ENCODE assay signal across 9 cellular contexts in the genomic region with DNA sequence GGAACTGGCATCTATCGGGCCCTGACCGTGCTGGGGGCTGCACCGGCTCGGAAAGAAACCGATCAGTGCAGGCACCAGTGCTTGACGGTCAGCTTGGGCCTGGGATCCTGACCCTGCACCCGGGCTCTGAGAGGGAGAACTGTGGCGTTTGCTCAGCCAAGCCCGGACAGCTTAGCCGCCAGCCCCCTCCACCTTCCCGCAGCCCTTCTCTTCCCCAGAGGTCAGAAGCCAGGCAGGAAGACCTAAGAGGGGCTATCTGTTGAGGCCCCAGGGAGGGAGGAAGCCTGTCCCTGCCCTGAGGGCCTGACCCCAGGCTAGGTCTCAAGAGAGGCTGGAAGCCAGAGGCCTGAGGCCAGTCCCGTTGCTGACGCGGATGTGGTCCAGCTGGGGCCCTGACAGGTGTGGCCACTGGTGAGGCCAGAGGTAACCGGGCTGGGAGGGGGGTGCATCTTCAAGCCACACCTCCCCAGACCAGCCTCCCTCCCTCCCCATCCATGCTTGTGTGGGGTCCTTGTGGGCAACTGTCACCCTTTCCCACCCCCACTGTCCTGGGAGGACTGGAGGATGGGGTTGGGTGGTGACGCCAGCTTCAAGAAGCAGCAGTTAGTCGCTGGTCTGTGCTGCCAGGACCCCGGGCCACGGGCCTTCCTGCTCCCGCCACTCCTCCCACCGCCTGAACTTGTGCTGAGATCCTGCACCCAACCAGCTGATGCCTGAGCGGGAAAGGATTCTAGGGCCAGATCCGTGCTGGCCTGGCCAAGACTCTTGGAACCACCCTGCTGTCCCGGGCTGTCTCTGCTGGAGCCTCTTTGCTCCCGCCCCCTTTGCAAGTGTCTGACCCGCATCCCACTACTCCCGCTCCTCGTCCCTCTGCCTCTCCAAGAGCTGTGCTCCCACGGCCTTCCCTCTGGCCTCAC. TPM values are rescaled to one million over a fixed set of nuclear protein-coding genes. Genes with fewer than 3 reads are reported as not detected.
A peak's percentile ranks its signal among the peaks of the same experiment; 100 is the strongest.
DNase-seq lines count a peak whose midpoint lies in the region; ATAC-seq and TF ChIP-seq lines count a peak whose summit lies in the region.
"Had no signal": no experiment of that assay in that cellular context is flagged by ENCODE, and none has a peak within 500 bp of the region (broad histone marks: within the 10 kb centered on the region; RNA-seq: fewer than 3 reads in every experiment).

No MANE protein-coding gene starts in this region.

- peak overlapping the region; percentile 28 for H3K4me3 ChIP-seq in adipocyte (ENCODE audit: low read length)
- H3K4me3 ChIP-seq in testis = no peak overlapping the region

- H3K36me3 Mint-ChIP-seq in T-helper 2 cell treated with Interferon-gamma antibody and Interleukin-4, amounts not matched to agents 5 μg/mL and 100 μg/mL, for 36 hours (ENCODE audit: low read depth) = no peaks in the 10 kb centered on the region
- H3K36me3 Mint-ChIP-seq in immature natural killer cell = no peaks in the 10 kb centered on the region

- H3K4me1 Mint-ChIP-seq in T-helper 2 cell treated with Interferon-gamma antibody and Interleukin-4, amounts not matched to agents 5 μg/mL and 100 μg/mL, for 36 hours (ENCODE audit: low read depth) = peaks cover 5% of the 10 kb centered on the region
- peaks cover 0 to 16% of the 10 kb centered on the region in 2 donors for H3K4me1 Mint-ChIP-seq in immature natural killer cell

- DNase-seq in T-helper 2 cell treated with Interferon-gamma antibody and Interleukin-4, amounts not matched to agents 5 μg/mL and 100 μg/mL, for 36 hours (ENCODE audit: low spot score) = no peak
- DNase-seq in T-helper 2 cell (no peak), adipocyte (ENCODE audit: low read depth) (peak; percentile 48), immature natural killer cell (no peak), testis (peak; percentile 74), GOT3 (lab: John Stamatoyannopoulos, UW) (no peak)
- no peak for DNase-seq in stimulated activated naive CD4-positive, alpha-beta T cell treated with Interleukin-2 at 50 U/mL for 16 hours (lab: John Stamatoyannopoulos, UW)

- H3K36me3 ChIP-seq in adipocyte (ENCODE audit: control insufficient read depth, insufficient read depth, low read length, severe bottlenecking) = peaks cover 26% of the 10 kb centered on the region
- H3K36me3 ChIP-seq in testis (ENCODE audit: low read depth, missing control alignments) = no peaks in the 10 kb centered on the region

- no peaks in the 10 kb centered on the region for H3K27me3 ChIP-seq in adipocyte (replicated peaks; ENCODE audit: control insufficient read depth, insufficient read depth, low read length)
- H3K27me3 ChIP-seq in testis = no peaks in the 10 kb centered on the region

- H3K4me1 ChIP-seq in adipocyte (ENCODE audit: control insufficient read depth, insufficient read depth, low read length) = peaks cover 29% of the 10 kb centered on the region
- H3K4me1 ChIP-seq in testis = peaks cover 50% of the 10 kb centered on the region

- peaks cover 18% of the 10 kb centered on the region for H3K27me3 Mint-ChIP-seq in T-helper 2 cell treated with Interferon-gamma antibody and Interleukin-4, amounts not matched to agents 5 μg/mL and 100 μg/mL, for 36 hours (ENCODE audit: low read depth)
- peaks cover 2 to 4% (median 3%) of the 10 kb centered on the region in 3 donors for H3K27me3 Mint-ChIP-seq in immature natural killer cell (ENCODE audit: low read depth in 3 of 3)

- 39 to 68% methylated on average over 9 to 29 of the region's 29 CpGs for WGBS in testis, 2 donors

- H3K9me3 ChIP-seq in adipocyte (ENCODE audit: control insufficient read depth, low read length) (no peaks in the 10 kb centered on the region), testis (no peaks in the 10 kb centered on the region)

- no peak for TF ChIP-seq POLR2A in testis (IDR thresholded peaks at IDR 0.05)

- TF ChIP-seq CTCF in testis (IDR thresholded peaks at IDR 0.05) = no peak

- peak overlapping the region; percentile 52 for H3K27ac Mint-ChIP-seq in T-helper 2 cell treated with Interferon-gamma antibody and Interleukin-4, amounts not matched to agents 5 μg/mL and 100 μg/mL, for 36 hours
- peak overlapping the region in 4 of 6 donors; percentile 45 to 83 (median 69) for H3K27ac Mint-ChIP-seq in immature natural killer cell

- intact Hi-C loops in testis (cut with DNase I; ENCODE audit: low total_unique reads) = no loop called here

- peak overlapping the region; percentile 70 for H3K9ac ChIP-seq in adipocyte (ENCODE audit: low read length)

- no peak for ATAC-seq in HG03196 (IDR thresholded peaks at IDR 0.05; ENCODE audit: unreplicated experiment)

- no peaks in the 10 kb centered on the region for H3K9me3 Mint-ChIP-seq in T-helper 2 cell treated with Interferon-gamma antibody and Interleukin-4, amounts not matched to agents 5 μg/mL and 100 μg/mL, for 36 hours
- no peaks in the 10 kb centered on the region for H3K9me3 Mint-ChIP-seq in immature natural killer cell

- peak overlapping the region; percentile 68 for H3K4me3 Mint-ChIP-seq in T-helper 2 cell treated with Interferon-gamma antibody and Interleukin-4, amounts not matched to agents 5 μg/mL and 100 μg/mL, for 36 hours
- H3K4me3 Mint-ChIP-seq in immature natural killer cell = peak overlapping the region; percentile 54 to 76 (median 62)

- peak overlapping the region; percentile 25 to 71 for H3K27ac ChIP-seq in testis

RNA-seq across cellular contexts. Expression of gene DVL1, which starts 2.6 kb away (rescaled TPM):
- polyA plus RNA-seq in immature natural killer cell (1 to 10 TPM in 2 of 3 donors, under 1 TPM in 1; 0.78 to 1.5 (median 1.4) TPM), testis (ENCODE audit: insufficient read depth, low read depth, low replicate concordance) (65.8 TPM)
- total RNA-seq in testis = 100 to 1,000 TPM; 169 to 183 TPM

RNA-seq across cellular contexts. Expression of gene MXRA8, which starts 6.6 kb away (rescaled TPM):
- polyA plus RNA-seq in immature natural killer cell = not detected
- total RNA-seq in testis = 100 to 1,000 TPM in 1 of 2 donors, 10 to 100 TPM in 1; 60.2 to 102 TPM
- 63.3 TPM for polyA plus RNA-seq in testis (ENCODE audit: insufficient read depth, low read depth, low replicate concordance)
- total RNA-seq: dermis microvascular lymphatic vessel endothelial cell had no signal

RNA-seq across cellular contexts. Expression of gene TAS1R3, which starts 20.7 kb away (rescaled TPM):
- polyA plus RNA-seq in immature natural killer cell (under 1 TPM in 1 of 3 donors, not detected in 2; 0.08 TPM), testis (ENCODE audit: insufficient read depth, low read depth, low replicate concordance) (0.66 TPM)
- 1 to 10 TPM; 1.5 TPM for total RNA-seq in testis

RNA-seq across cellular contexts. Expression of gene AURKAIP1, which starts 23.2 kb away (rescaled TPM):
- polyA plus RNA-seq in immature natural killer cell (100 to 1,000 TPM; 168 to 216 (median 190) TPM), testis (ENCODE audit: insufficient read depth, low read depth, low replicate concordance) (313 TPM)
- 100 to 1,000 TPM; 224 to 328 TPM for total RNA-seq in testis

RNA-seq across cellular contexts. Expression of gene CPTP, which starts 27.2 kb away (rescaled TPM):
- polyA plus RNA-seq in immature natural killer cell = 10 to 100 TPM in 2 of 3 donors, 1 to 10 TPM in 1; 9.2 to 23.7 (median 10.5) TPM
- total RNA-seq in testis = 10 to 100 TPM; 64.4 to 82.3 TPM
- polyA plus RNA-seq in testis (ENCODE audit: insufficient read depth, low read depth, low replicate concordance) = 129 TPM

Comparison
In these comparisons a context has a peak if more than half of its experiments do, and no peak if none do; other contexts are left out.
1. DNase-seq: peak in adipocyte (single experiment) and testis (single experiment); none in T-helper 2 cell treated with Interferon-gamma antibody and Interleukin-4, amounts not matched to agents 5 μg/mL and 100 μg/mL, for 36 hours (single experiment), T-helper 2 cell (0 of 5), immature natural killer cell (0 of 3), stimulated activated naive CD4-positive, alpha-beta T cell treated with Interleukin-2 at 50 U/mL for 16 hours (single experiment) and GOT3 (single experiment).
2. RNA of gene DVL1, which starts 2.6 kb away (polyA plus RNA-seq): 65.8 TPM in testis (single experiment); 0.78 to 1.5 TPM in immature natural killer cell; every median in the first group is over 10 times any median in the second.
3. RNA of gene MXRA8, which starts 6.6 kb away (polyA plus RNA-seq): 63.3 TPM in testis (single experiment); not detected in immature natural killer cell; every median in the first group is over 10 times any median in the second.